Comparison of ENCODE assay signal across 17 cellular contexts in the genomic region with DNA sequence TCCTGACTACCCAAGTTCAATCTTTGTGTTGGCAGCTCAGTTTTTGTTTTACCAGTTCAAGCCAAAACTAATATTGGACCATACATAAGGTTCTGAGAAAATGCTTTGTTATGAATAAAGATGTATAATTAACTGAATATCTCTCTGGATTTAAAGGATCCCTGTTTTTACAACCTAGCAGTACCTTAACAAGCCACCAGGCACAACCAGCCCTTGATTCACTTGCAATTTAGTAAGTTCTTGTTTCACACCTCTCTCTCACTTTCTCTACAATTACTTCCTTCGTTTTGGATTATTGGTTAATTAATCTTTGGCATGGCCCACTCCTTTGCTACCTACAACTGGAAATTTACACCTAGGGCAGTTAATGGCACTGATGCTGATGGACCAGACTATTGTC.
DNase-seq lines count a peak whose midpoint lies in the region; FAIRE-seq and TF ChIP-seq lines count a peak whose summit lies in the region.
"Had no signal": no experiment of that assay in that cellular context is flagged by ENCODE, and none has a peak within 500 bp of the region (broad histone marks: within the 10 kb centered on the region; RNA-seq: fewer than 3 reads in every experiment).

No MANE protein-coding gene starts in this region.

- no peak overlapping the region for H4K8ac ChIP-seq in H9 (replicated peaks; ENCODE audit: insufficient read length, low read depth, low read length)

- H3K4me3 ChIP-seq in epithelial cell of proximal tubule (ENCODE audit: low read depth, low read length) (no peak overlapping the region), neural progenitor cell (no peak overlapping the region), brain microvascular endothelial cell (ENCODE audit: low read depth, low read length) (no peak overlapping the region)

- H2BK120ac ChIP-seq in H9 (ENCODE audit: low read depth, low read length, poor library complexity, severe bottlenecking) = no peak overlapping the region

- H4K5ac ChIP-seq in H9 (ENCODE audit: insufficient read length, low read depth, low read length) = no peak overlapping the region

- no peaks in the 10 kb centered on the region for H3K36me3 ChIP-seq in neural progenitor cell
- no peaks in the 10 kb centered on the region for H3K36me3 ChIP-seq in brain microvascular endothelial cell (replicated peaks)

- H3K9ac ChIP-seq in H9 (ENCODE audit: extremely low read depth, insufficient read length, low read length) (no peak overlapping the region), neural progenitor cell (no peak overlapping the region)

- H3K9me3 Mint-ChIP-seq in H9 (peaks cover 30 to 51% of the 10 kb centered on the region in 2 experiments), neural progenitor cell (peaks cover 13% of the 10 kb centered on the region)

- DNase-seq in H9 (no peak), epithelial cell of proximal tubule (ENCODE audit: low read depth) (no peak), neural progenitor cell (ENCODE audit: low spot score) (no peak), NCI-H1048 (lab: John Stamatoyannopoulos, UW) (no peak), brain microvascular endothelial cell (no peak), frontal cortex (ENCODE audit: low spot score in 2 of 2) (no peak)
- DNase-seq: ACHN; Caco-2; CD4-positive, alpha-beta T cell; HCEC 1CT had no signal

- no CpG with 5 or more reads among the region's 1 CpG for WGBS in H9 (ENCODE audit: extremely low coverage, insufficient read length, low lambda C conversion rate)

- in situ Hi-C loops in brain microvascular endothelial cell (cut with HindIII; ENCODE audit: low pct_ligation_motif_present, low sequenced_read_pairs) = no loop called here

- no peaks in the 10 kb centered on the region for H4K20me1 ChIP-seq in H9 (ENCODE audit: control insufficient read depth, insufficient read depth, insufficient read length)
- H4K20me1 ChIP-seq in neural progenitor cell (ENCODE audit: low read depth) = no peaks in the 10 kb centered on the region

- H3K36me3 Mint-ChIP-seq in H9 (ENCODE audit: insufficient read depth in 1 of 3, low read depth in 3 of 3) (peaks cover 2 to 25% (median 2%) of the 10 kb centered on the region in 3 experiments; a peak in 5 of 7 replicates), neural progenitor cell (no peaks in the 10 kb centered on the region)

- no peak overlapping the region for H2BK15ac ChIP-seq in H9 (ENCODE audit: low read depth, low read length)

- H3K27me3 ChIP-seq in H9 (ENCODE audit: insufficient read depth, low read length) (no peaks in the 10 kb centered on the region), neural progenitor cell (no peaks in the 10 kb centered on the region), brain microvascular endothelial cell (replicated peaks) (no peaks in the 10 kb centered on the region)

- no peaks in the 10 kb centered on the region for H3K27me3 Mint-ChIP-seq in H9 (ENCODE audit: low read depth)
- H3K27me3 Mint-ChIP-seq in neural progenitor cell (ENCODE audit: insufficient read depth, low read depth) = no peaks in the 10 kb centered on the region
- H3K27me3 Mint-ChIP-seq: CD4-positive, alpha-beta T cell had no signal

- H3K79me2 ChIP-seq in H9 (ENCODE audit: insufficient read depth, low read length) (no peaks in the 10 kb centered on the region), neural progenitor cell (ENCODE audit: low read depth) (no peaks in the 10 kb centered on the region)

- no peak overlapping the region for H2BK20ac ChIP-seq in H9 (ENCODE audit: low read depth, low read length, poor library complexity, severe bottlenecking)

- H3F3A ChIP-seq in neural progenitor cell (ENCODE audit: low read depth) = peaks cover 9% of the 10 kb centered on the region

- H3K4me1 ChIP-seq in H9 (ENCODE audit: insufficient read depth, low read length) = no peaks in the 10 kb centered on the region
- H3K4me1 ChIP-seq in neural progenitor cell = no peaks in the 10 kb centered on the region
- H3K4me1 ChIP-seq: Caco-2 had no signal

- H3K56ac ChIP-seq in H9 (ENCODE audit: insufficient read length, low read depth, low read length) = no peak overlapping the region

- no peak overlapping the region for H2BK5ac ChIP-seq in H9 (ENCODE audit: insufficient read length, low read length)

- H3K79me1 ChIP-seq in H9 (ENCODE audit: insufficient read depth, low read depth, low read length, poor library complexity, severe bottlenecking) = no peaks in the 10 kb centered on the region

- no peak overlapping the region for H3K27ac Mint-ChIP-seq in H9
- H3K27ac Mint-ChIP-seq in neural progenitor cell = no peak overlapping the region
- H3K27ac Mint-ChIP-seq: CD4-positive, alpha-beta T cell had no signal

- peak; percentile 34; the same call in 2 of the 3 replicates for TF ChIP-seq CTCF in H9 (conservative IDR thresholded peaks at IDR 0.05)
- TF ChIP-seq CTCF in epithelial cell of proximal tubule (conservative IDR thresholded peaks at IDR 0.05; ENCODE audit: low read depth, low read length) = peak; percentile 14
- peak; percentile 19 for TF ChIP-seq CTCF in neural progenitor cell (IDR thresholded peaks at IDR 0.05)
- TF ChIP-seq CTCF in brain microvascular endothelial cell (IDR thresholded peaks at IDR 0.05; ENCODE audit: low read depth, low read length, missing control alignments) = no peak

- H3K18ac ChIP-seq in H9 (ENCODE audit: insufficient read length, low read depth, low read length) = no peak overlapping the region

- H3T11ph ChIP-seq in H9 (ENCODE audit: low read length) = no peak overlapping the region

- H4K91ac ChIP-seq in H9 (ENCODE audit: insufficient read length, low read depth, low read length) = no peak overlapping the region

- no peak overlapping the region for H3K4ac ChIP-seq in H9 (ENCODE audit: low read depth, low read length)

- peaks cover 11% of the 10 kb centered on the region for H3K9me3 ChIP-seq in H9 (ENCODE audit: control insufficient read depth, low read depth, low read length)
- peaks cover 4% of the 10 kb centered on the region for H3K9me3 ChIP-seq in neural progenitor cell (ENCODE audit: low read depth)
- H3K9me3 ChIP-seq: Caco-2 had no signal

- no peak overlapping the region for H3K4me3 Mint-ChIP-seq in H9
- no peak overlapping the region for H3K4me3 Mint-ChIP-seq in neural progenitor cell
- H3K4me3 Mint-ChIP-seq: CD4-positive, alpha-beta T cell had no signal

- H2AFZ ChIP-seq in H9 (ENCODE audit: low read length) (no peak overlapping the region), neural progenitor cell (replicated peaks) (no peak overlapping the region)

- no peak overlapping the region for H2BK12ac ChIP-seq in H9 (ENCODE audit: insufficient read length, low read depth, low read length)

- no peak overlapping the region for H2AK5ac ChIP-seq in H9 (ENCODE audit: insufficient read length, low read length)

- H3K14ac ChIP-seq in H9 (ENCODE audit: insufficient read depth, low read length) = no peak overlapping the region

- H3K23me2 ChIP-seq in H9 (ENCODE audit: insufficient read length, low read depth, low read length, poor library complexity, severe bottlenecking) = no peaks in the 10 kb centered on the region

- no peak overlapping the region for H3K27ac ChIP-seq in H9 (ENCODE audit: insufficient read length, low read depth, low read length)
- no peak overlapping the region for H3K27ac ChIP-seq in neural progenitor cell
- no peak overlapping the region for H3K27ac ChIP-seq in brain microvascular endothelial cell
- H3K27ac ChIP-seq: C4-2B, HL-60 had no signal

- H3K4me1 Mint-ChIP-seq in H9 (no peaks in the 10 kb centered on the region), neural progenitor cell (no peaks in the 10 kb centered on the region)

- FAIRE-seq in frontal cortex (lab: Jason Lieb, UNC) = no peak
- FAIRE-seq: A204.1, D721Med, G401.6, GM12891, GM19239 had no signal

- H3K23ac ChIP-seq in H9 (ENCODE audit: insufficient read length, low read depth, low read length) = no peak overlapping the region

- H3K4me2 ChIP-seq in H9 (ENCODE audit: insufficient read depth, insufficient read length, low read length) = no peak overlapping the region
- no peak overlapping the region for H3K4me2 ChIP-seq in neural progenitor cell
